Comparison of ENCODE assay signal across 8 cellular contexts in the genomic region with DNA sequence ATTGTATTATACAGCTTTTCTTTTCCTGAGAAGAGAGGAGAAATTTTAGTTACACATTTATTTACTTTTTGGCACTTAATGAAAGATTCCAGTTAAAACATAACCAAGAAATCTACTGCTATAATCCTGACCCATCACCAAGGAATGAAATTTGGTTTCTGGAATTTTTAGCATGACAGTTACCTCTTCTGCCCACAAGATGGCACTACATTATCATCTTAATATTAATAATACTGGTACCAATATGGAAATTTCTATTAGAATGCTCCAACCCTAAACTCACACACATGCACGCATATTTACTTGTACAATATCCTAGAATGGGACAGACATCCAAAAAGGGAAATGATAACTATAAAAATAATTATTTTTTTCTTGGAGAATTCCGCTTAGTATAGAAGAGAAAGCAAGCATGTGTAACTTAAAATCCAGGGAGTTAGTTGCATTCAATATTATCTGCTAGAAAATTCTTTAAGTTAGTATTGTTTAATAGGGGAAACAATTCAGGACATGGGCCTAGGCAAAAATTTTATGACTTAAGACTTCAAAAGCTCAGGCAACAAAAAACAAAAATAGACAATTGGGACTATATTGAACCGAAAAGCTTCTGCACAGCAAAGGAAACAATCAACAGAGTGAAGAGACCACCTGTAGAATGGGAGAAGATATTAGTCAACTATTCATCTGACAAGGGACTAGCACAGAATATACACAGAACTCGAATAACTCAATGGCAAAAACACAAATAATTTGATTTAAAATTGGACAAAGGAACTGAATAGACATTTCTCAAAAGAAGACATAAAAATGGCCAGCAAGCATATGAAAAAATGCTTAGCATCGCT. TPM values are rescaled to one million over a fixed set of nuclear protein-coding genes. Genes with fewer than 3 reads are reported as not detected.
DNase-seq lines count a peak whose midpoint lies in the region; ATAC-seq, FAIRE-seq and TF ChIP-seq lines count a peak whose summit lies in the region.

No MANE protein-coding gene starts in this region.

- H3K79me1 ChIP-seq in H9 (ENCODE audit: insufficient read depth, low read depth, low read length, poor library complexity, severe bottlenecking), result no peaks in the 10 kb centered on the region

- no peak for TF ChIP-seq EP300 in HepG2 (IDR thresholded peaks at IDR 0.05; ENCODE audit: low read depth in 2 of 2, low read length in 2 of 2)
- no peak for TF ChIP-seq EP300 in HepG2 (CRISPR knock-in tag; IDR thresholded peaks at IDR 0.05; ENCODE audit: borderline replicate concordance)

- no peak overlapping the region for H4K8ac ChIP-seq in H9 (replicated peaks; ENCODE audit: insufficient read length, low read depth, low read length)

- FAIRE-seq in HepG2 (lab: Jason Lieb, UNC), result no peak

- intact Hi-C loops in HepG2 (cut with micrococcal nuclease; ENCODE audit: unreplicated experiment), result no loop called here

- H2BK120ac ChIP-seq in H9 (ENCODE audit: low read depth, low read length, poor library complexity, severe bottlenecking), result no peak overlapping the region

- H2BK20ac ChIP-seq in H9 (ENCODE audit: low read depth, low read length, poor library complexity, severe bottlenecking), result no peak overlapping the region

- BruUV-seq in HepG2 (replicated peaks; lab: Mats Ljungman, UMichigan), result no TSS peak

- ATAC-seq in WTC11, result no peak
- ATAC-seq in HepG2, result no peak
- ATAC-seq in HG03457 (IDR thresholded peaks at IDR 0.05; ENCODE audit: unreplicated experiment), result no peak

- no peak overlapping the region for H3K27ac ChIP-seq in H9 (ENCODE audit: insufficient read length, low read depth, low read length)
- H3K27ac ChIP-seq in HepG2 (ENCODE audit: extremely low read length, insufficient read depth, low read length), result no peak overlapping the region

- no peak overlapping the region for H4K5ac ChIP-seq in H9 (ENCODE audit: insufficient read length, low read depth, low read length)

- H2AK5ac ChIP-seq in H9 (ENCODE audit: insufficient read length, low read length), result no peak overlapping the region

- H3K9ac ChIP-seq in H9 (ENCODE audit: extremely low read depth, insufficient read length, low read length) (no peak overlapping the region), HepG2 (ENCODE audit: insufficient read depth, low read depth, low read length) (no peak overlapping the region)

- H3K36me3 ChIP-seq in HepG2 (replicated peaks in 1 of 2; ENCODE audit: control insufficient read depth in 1 of 2, insufficient read depth in 2 of 2, low read length in 2 of 2), result no peaks in the 10 kb centered on the region

- H3K9me3 Mint-ChIP-seq in H9, result no peaks in the 10 kb centered on the region
- no peaks in the 10 kb centered on the region for H3K9me3 Mint-ChIP-seq in WTC11

- H3K4me1 ChIP-seq in H9 (ENCODE audit: insufficient read depth, low read length) (peaks cover 9% of the 10 kb centered on the region; the same call in 1 of the 2 replicates), HepG2 (ENCODE audit: insufficient read depth, low read length) (no peaks in the 10 kb centered on the region; the same call in 1 of the 2 replicates)

- no peak overlapping the region for H3K4me3 ChIP-seq in HepG2 (replicated peaks in 1 of 3; ENCODE audit: insufficient read depth in 1 of 3, low read depth in 2 of 3, low read length in 3 of 3)

- H2BK12ac ChIP-seq in H9 (ENCODE audit: insufficient read length, low read depth, low read length), result no peak overlapping the region

- no peak overlapping the region for H3K4ac ChIP-seq in H9 (ENCODE audit: low read depth, low read length)

- H3K4me3 Mint-ChIP-seq in H9 (no peak overlapping the region), WTC11 (no peak overlapping the region)

- H3K4me2 ChIP-seq in H9 (ENCODE audit: insufficient read depth, insufficient read length, low read length), result no peak overlapping the region
- no peak overlapping the region for H3K4me2 ChIP-seq in HepG2 (ENCODE audit: low read depth, low read length)

- H3K18ac ChIP-seq in H9 (ENCODE audit: insufficient read length, low read depth, low read length), result no peak overlapping the region

- no peak for TF ChIP-seq POLR2A in HepG2 (IDR thresholded peaks at IDR 0.05; ENCODE audit: insufficient read depth in 1 of 2, low read depth in 2 of 2, low read length in 2 of 2)

- H3K23me2 ChIP-seq in H9 (ENCODE audit: insufficient read length, low read depth, low read length, poor library complexity, severe bottlenecking), result no peaks in the 10 kb centered on the region

- H4K91ac ChIP-seq in H9 (ENCODE audit: insufficient read length, low read depth, low read length), result no peak overlapping the region

- DNase-seq in AML-193 (lab: John Stamatoyannopoulos, UW) (peak; percentile 7 to 30), H9 (no peak), WTC11 (ENCODE audit: low spot score) (no peak), HepG2 (ENCODE audit: low spot score) (no peak), activated gamma-delta T cell treated with Interleukin-2 at 50 U/mL for 16 hours (no peak), UCSD-AML1 (lab: John Stamatoyannopoulos, UW; ENCODE audit: unreplicated experiment) (no peak)
- DNase-seq in activated naive CD4-positive, alpha-beta T cell treated with Interleukin-2 at 50 U/mL for 16 hours, result no peak

- H3K14ac ChIP-seq in H9 (ENCODE audit: insufficient read depth, low read length), result no peak overlapping the region

- H4K20me1 ChIP-seq in H9 (ENCODE audit: control insufficient read depth, insufficient read depth, insufficient read length) (no peaks in the 10 kb centered on the region), HepG2 (ENCODE audit: insufficient read depth, low read length) (no peaks in the 10 kb centered on the region)

- H2BK5ac ChIP-seq in H9 (ENCODE audit: insufficient read length, low read length), result no peak overlapping the region

- H3K27me3 Mint-ChIP-seq in H9 (ENCODE audit: low read depth), result no peaks in the 10 kb centered on the region
- H3K27me3 Mint-ChIP-seq in WTC11 (ENCODE audit: low read depth), result no peaks in the 10 kb centered on the region

- TF ChIP-seq RAD21 in HepG2 (CRISPR knock-in tag; IDR thresholded peaks at IDR 0.05), result no peak

- H3K4me1 Mint-ChIP-seq in H9 (peaks cover 50 to 51% of the 10 kb centered on the region in 2 experiments), WTC11 (peaks cover 74% of the 10 kb centered on the region)

- in situ Hi-C loops in HepG2 (cut with HindIII; ENCODE audit: extremely low pct_ligation_motif_present, low pct_unique_long_range_greater_than_20kb), result no loop called here

- POLR2A ChIA-PET in WTC11 (lab: Charles Lee), result no interaction called here
- POLR2A ChIA-PET in HepG2 (lab: Yijun Ruan, JAX), result no interaction called here

- peaks cover 0 to 4% (median 0%) of the 10 kb centered on the region in 3 experiments; a peak in 5 of 7 replicates for H3K36me3 Mint-ChIP-seq in H9 (ENCODE audit: insufficient read depth in 1 of 3, low read depth in 3 of 3)
- peaks cover 6% of the 10 kb centered on the region for H3K36me3 Mint-ChIP-seq in WTC11

- no peak overlapping the region for H2BK15ac ChIP-seq in H9 (ENCODE audit: low read depth, low read length)

- TF ChIP-seq CTCF in H9 (conservative IDR thresholded peaks at IDR 0.05) (peak; percentile 84), WTC11 (IDR thresholded peaks at IDR 0.05) (peak; percentile 33; the same call in 1 of the 2 replicates), HepG2 (CRISPR knock-in tag; IDR thresholded peaks at IDR 0.05) (peak; percentile 45)

- H3K79me2 ChIP-seq in H9 (ENCODE audit: insufficient read depth, low read length) (no peaks in the 10 kb centered on the region), HepG2 (ENCODE audit: insufficient read depth, low read length) (no peaks in the 10 kb centered on the region)

- WGBS in H9 (ENCODE audit: extremely low coverage, insufficient read length, low lambda C conversion rate), result no CpG with 5 or more reads among the region's 5 CpGs
- WGBS in HepG2 (ENCODE audit: low lambda C conversion rate), result 32% methylated on average over 5 of the region's 5 CpGs

- H3K56ac ChIP-seq in H9 (ENCODE audit: insufficient read length, low read depth, low read length), result no peak overlapping the region

- H3K27me3 ChIP-seq in H9 (ENCODE audit: insufficient read depth, low read length) (no peaks in the 10 kb centered on the region), HepG2 (ENCODE audit: control insufficient read depth in 1 of 2, insufficient read depth in 2 of 2, low read length in 2 of 2) (no peaks in the 10 kb centered on the region; a peak in 1 of 5 replicates)

- H3T11ph ChIP-seq in H9 (ENCODE audit: low read length), result no peak overlapping the region

- H3K9me3 ChIP-seq in H9 (ENCODE audit: control insufficient read depth, low read depth, low read length), result no peaks in the 10 kb centered on the region
- no peaks in the 10 kb centered on the region for H3K9me3 ChIP-seq in HepG2 (ENCODE audit: low read length)

- peak overlapping the region in 2 of 3 experiments; percentile 71 to 89; a peak in 4 of 7 replicates for H3K27ac Mint-ChIP-seq in H9
- H3K27ac Mint-ChIP-seq in WTC11, result peak overlapping the region; percentile 76; the same call in 1 of the 2 replicates

- CTCF ChIA-PET in WTC11 (lab: Charles Lee) (interaction anchor here (0.6 to 1.8 kb wide), 7 partner anchors 12 to 747 kb away, joined by 3 to 6 read pairs (median 4); no protein-coding TSS in a partner anchor), HepG2 (lab: Yijun Ruan, JAX; ENCODE audit: low intra/inter-chr PET ratio, low total read pairs) (no interaction called here)

- no peak overlapping the region for H3K23ac ChIP-seq in H9 (ENCODE audit: insufficient read length, low read depth, low read length)

- no peak overlapping the region for H2AFZ ChIP-seq in H9 (ENCODE audit: low read length)
- no peak overlapping the region for H2AFZ ChIP-seq in HepG2 (ENCODE audit: low read length)

RNA-seq across cellular contexts. Expression of a gene that starts 37.4 kb away (rescaled TPM):
- 11.6 and 11.7 TPM in 2 replicates for total RNA-seq in H9 (2021)
- total RNA-seq in WTC11 (2021), result 21.1 to 24.0 TPM (median 23.0 TPM) in 3 replicates
- not detected in 2 replicates for total RNA-seq in HepG2 (2016; rRNA removed; fragmentation: Illumina TruSeq; extraction: Trizol)
- total RNA-seq in HepG2 (2016; cell fraction: cytosol; rRNA removed; fragmentation: Illumina TruSeq; extraction: Trizol; ENCODE audit: low read depth), result not detected in 2 replicates
- not detected in 2 replicates for total RNA-seq in HepG2 (2016; cell fraction: insoluble cytoplasmic fraction; rRNA removed; fragmentation: Illumina TruSeq; extraction: Trizol)
- total RNA-seq in HepG2 (2016; cell fraction: membrane; rRNA removed; fragmentation: Illumina TruSeq; extraction: Trizol), result not detected in 2 replicates
- total RNA-seq in HepG2 (2016; cell fraction: nucleus; rRNA removed; fragmentation: Illumina TruSeq; extraction: Trizol), result not detected in 2 replicates
- not detected in 2 replicates for polyA plus RNA-seq in HepG2 (2011; rRNA removed)
- polyA plus RNA-seq in HepG2 (2011; cell fraction: cytosol; rRNA removed), result not detected in 2 replicates
- polyA plus RNA-seq in HepG2 (2011; cell fraction: nucleus; rRNA removed), result not detected in 2 replicates
- not detected in 2 replicates for polyA plus RNA-seq in HepG2 (2012)
- not detected in 2 replicates for polyA plus RNA-seq in HepG2 (2016; cell fraction: cytosol; fragmentation: Illumina TruSeq; extraction: Trizol; ENCODE audit: low read depth)
- polyA plus RNA-seq in HepG2 (2016; cell fraction: insoluble cytoplasmic fraction; fragmentation: Illumina TruSeq; extraction: Trizol; ENCODE audit: low read depth), result not detected in 2 replicates
- not detected in 2 replicates for polyA plus RNA-seq in HepG2 (2016; cell fraction: membrane; fragmentation: Illumina TruSeq; extraction: Trizol; ENCODE audit: low read depth)
- polyA plus RNA-seq in HepG2 (2016; cell fraction: nucleus; fragmentation: Illumina TruSeq; extraction: Trizol; ENCODE audit: insufficient read depth, low read depth), result not detected in 2 replicates
- polyA minus RNA-seq in HepG2 (2011; rRNA and poly(A)+ RNA removed; ENCODE audit: low replicate concordance), result 44.2 TPM in 1 of 2 replicates, not detected in the other
- polyA minus RNA-seq in HepG2 (2011; cell fraction: cytosol; rRNA and poly(A)+ RNA removed), result 0.18 and 0.20 TPM in 2 replicates
- polyA minus RNA-seq in HepG2 (2011; cell fraction: nucleus; rRNA and poly(A)+ RNA removed), result 0.13 and 0.25 TPM in 2 replicates

Comparison
In these comparisons a context has a peak if more than half of its experiments do, and no peak if none do; other contexts are left out.
1. DNase-seq: peak in AML-193 (2 of 2); none in H9 (single experiment), WTC11 (single experiment), HepG2 (single experiment), activated gamma-delta T cell treated with Interleukin-2 at 50 U/mL for 16 hours (single experiment), activated naive CD4-positive, alpha-beta T cell treated with Interleukin-2 at 50 U/mL for 16 hours (single experiment) and UCSD-AML1 (single experiment).
2. CTCF ChIP-seq: peak in every context shown above with its lines; median percentile 84 in H9; 45 in HepG2; 33 in WTC11.
3. RNA of a gene that starts 37.4 kb away (total RNA-seq): 21.1 to 24.0 TPM in WTC11 and 11.6 to 11.7 TPM in H9; not detected in HepG2; every median in the first group is over 10 times any median in the second.